8 cellular contexts compared by ENCODE assay signal in the genomic region with DNA sequence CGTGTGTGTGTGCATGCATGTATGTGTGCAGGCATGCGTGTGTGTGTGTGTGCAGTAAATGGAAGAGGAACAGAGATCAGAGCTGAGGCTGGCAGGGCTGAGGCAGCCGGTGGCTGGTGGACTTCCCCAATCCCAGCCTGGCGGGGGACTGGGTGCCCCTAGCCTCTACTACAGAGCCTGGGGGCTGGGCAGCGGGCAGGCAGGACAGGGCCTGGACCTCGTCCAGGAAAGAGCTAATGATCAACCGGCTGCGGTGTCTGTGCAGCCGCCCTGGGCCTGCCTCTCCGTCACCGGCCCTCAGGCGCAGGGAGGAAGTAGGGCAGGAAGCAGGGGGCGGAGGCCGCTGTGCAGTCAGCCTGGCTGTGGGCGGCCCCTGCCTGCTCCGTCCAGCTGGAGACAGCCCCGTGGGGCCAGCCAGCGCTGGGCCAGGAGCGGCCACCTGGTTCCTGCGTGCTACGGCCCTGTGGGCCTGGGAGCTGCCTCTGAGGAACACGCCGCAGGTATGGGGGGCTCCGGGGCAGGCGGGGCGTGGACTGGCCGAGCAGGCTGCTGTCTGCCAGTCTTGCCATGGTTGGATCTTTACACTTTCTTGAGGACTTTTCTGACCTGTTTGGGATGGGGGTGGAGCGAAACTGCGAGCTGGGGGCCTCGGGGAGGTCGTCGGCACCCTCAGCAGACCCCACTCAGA. TPM values are rescaled to one million over a fixed set of nuclear protein-coding genes. Genes with fewer than 3 reads are reported as not detected.
A peak's percentile ranks its signal among the peaks of the same experiment; 100 is the strongest.
DNase-seq lines count a peak whose midpoint lies in the region; ATAC-seq and TF ChIP-seq lines count a peak whose summit lies in the region.

A gene (plus strand): TSS at position 385 of the 688 bp plus-strand sequence. CDS start 5,905 bp downstream, outside the sequence.

- H3K27me3 ChIP-seq in endodermal cell (ENCODE audit: control insufficient read depth, insufficient read depth, low read length, poor library complexity, severe bottlenecking): no peaks in the 10 kb centered on the region
- H3K27me3 ChIP-seq in mononuclear cell (ENCODE audit: insufficient read depth, low read length): no peaks in the 10 kb centered on the region

- H3K4me1 Mint-ChIP-seq in activated CD8-positive, alpha-beta T cell treated with anti-CD3 and anti-CD28 coated beads, Interleukin-2, amount 10 ng/mL, durations not matched to agents 7 days and 5 days (ENCODE audit: low read depth): peaks cover 37% of the 10 kb centered on the region
- peaks cover 1% of the 10 kb centered on the region for H3K4me1 Mint-ChIP-seq in endodermal cell

- H3K27me3 Mint-ChIP-seq in activated CD8-positive, alpha-beta T cell treated with anti-CD3 and anti-CD28 coated beads, Interleukin-2, amount 10 ng/mL, durations not matched to agents 7 days and 5 days (ENCODE audit: low read depth): no peaks in the 10 kb centered on the region
- H3K27me3 Mint-ChIP-seq in endodermal cell (ENCODE audit: insufficient read depth): no peaks in the 10 kb centered on the region

- 81 to 84% methylated on average over 23 to 32 of the region's 32 CpGs for WGBS in endodermal cell (ENCODE audit: insufficient coverage in 1 of 2, insufficient read length in 1 of 2), 2 experiments

- POLR2A ChIA-PET in activated CD8-positive, alpha-beta T cell treated with anti-CD3 and anti-CD28 coated beads, Interleukin-2, amount 10 ng/mL, durations not matched to agents 7 days and 5 days (lab: Charles Lee): interaction anchor here (0.6 to 2.3 kb wide), 8 partner anchors 8 to 1714 kb away, joined by 3 to 12 read pairs (median 3); a partner anchor contains a TSS

- peak within 1 kb of the TSS; percentile 79 for H3K4me3 Mint-ChIP-seq in activated CD8-positive, alpha-beta T cell treated with anti-CD3 and anti-CD28 coated beads, Interleukin-2, amount 10 ng/mL, durations not matched to agents 7 days and 5 days
- H3K4me3 Mint-ChIP-seq in endodermal cell: no peak within 1 kb of the TSS

- no peaks in the 10 kb centered on the region for H3K36me3 ChIP-seq in endodermal cell (ENCODE audit: control insufficient read depth, insufficient read depth, low read length)

- H3K27ac ChIP-seq in endodermal cell (ENCODE audit: low read depth, low read length): no peak within 1 kb of the TSS

- H3K4me1 ChIP-seq in endodermal cell (ENCODE audit: control insufficient read depth, insufficient read depth, low read length): no peaks in the 10 kb centered on the region
- peaks cover 63% of the 10 kb centered on the region for H3K4me1 ChIP-seq in mononuclear cell (ENCODE audit: insufficient read depth, low read length)

- H3K27ac Mint-ChIP-seq in activated CD8-positive, alpha-beta T cell treated with anti-CD3 and anti-CD28 coated beads, Interleukin-2, amount 10 ng/mL, durations not matched to agents 7 days and 5 days: peak within 1 kb of the TSS; percentile 86
- H3K27ac Mint-ChIP-seq in endodermal cell: peak within 1 kb of the TSS; percentile 52

- peak; percentile 77 for ATAC-seq in HG02884 (IDR thresholded peaks at IDR 0.05; ENCODE audit: unreplicated experiment)
- ATAC-seq in activated CD8-positive, alpha-beta T cell treated with anti-CD3 and anti-CD28 coated beads, Interleukin-2, amount 10 ng/mL, durations not matched to agents 7 days and 5 days: peak; percentile 96

- no peaks in the 10 kb centered on the region for H3K36me3 Mint-ChIP-seq in activated CD8-positive, alpha-beta T cell treated with anti-CD3 and anti-CD28 coated beads, Interleukin-2, amount 10 ng/mL, durations not matched to agents 7 days and 5 days (ENCODE audit: low read depth)
- no peaks in the 10 kb centered on the region for H3K36me3 Mint-ChIP-seq in endodermal cell (ENCODE audit: low read depth)

- H3K9me3 ChIP-seq in endodermal cell (ENCODE audit: control insufficient read depth, low read length) (no peaks in the 10 kb centered on the region), mononuclear cell (ENCODE audit: low read depth, low read length) (no peaks in the 10 kb centered on the region)

- H3K4me3 ChIP-seq in endodermal cell (ENCODE audit: low read length) (no peak within 1 kb of the TSS), mononuclear cell (ENCODE audit: low read length) (peak within 1 kb of the TSS; percentile 60)

- no peaks in the 10 kb centered on the region for H3K9me3 Mint-ChIP-seq in activated CD8-positive, alpha-beta T cell treated with anti-CD3 and anti-CD28 coated beads, Interleukin-2, amount 10 ng/mL, durations not matched to agents 7 days and 5 days (ENCODE audit: insufficient read depth)
- H3K9me3 Mint-ChIP-seq in endodermal cell: no peaks in the 10 kb centered on the region

- no peak for TF ChIP-seq CTCF in endodermal cell (conservative IDR thresholded peaks at IDR 0.05)

- H3K9ac ChIP-seq in endodermal cell (ENCODE audit: extremely low read depth, low read length, poor library complexity, severe bottlenecking): no peak within 1 kb of the TSS

- DNase-seq in NCI-H2227 (lab: John Stamatoyannopoulos, UW; ENCODE audit: unreplicated experiment) (peak; percentile 48), NCI-H2227 treated with DMSO at 0.1 percent for 48 hours (lab: John Stamatoyannopoulos, UW) (no peak), NCI-H460 (ENCODE audit: extremely low read depth, low read depth) (peak; percentile 40), endodermal cell (no peak)
- peak; percentile 77 for DNase-seq in activated CD8-positive, alpha-beta T cell treated with anti-CD3 and anti-CD28 coated beads, Interleukin-2, amount 10 ng/mL, durations not matched to agents 7 days and 5 days
- peak; percentile 13 to 18 for DNase-seq in stimulated activated CD8-positive, alpha-beta memory T cell treated with anti-CD3 and anti-CD28 coated beads, Interleukin-7, amount 100 ng/mL, for 1 hour (ENCODE audit: low read depth in 2 of 2)

- CTCF ChIA-PET in activated CD8-positive, alpha-beta T cell treated with anti-CD3 and anti-CD28 coated beads, Interleukin-2, amount 10 ng/mL, durations not matched to agents 7 days and 5 days (lab: Charles Lee): interaction anchor here (1.2 to 2.7 kb wide), 2 partner anchors 22 to 43 kb away, joined by 7 to 8 read pairs; no protein-coding TSS in a partner anchor

RNA-seq across cellular contexts. Expression of the gene that starts here (rescaled TPM):
- total RNA-seq in NCI-H460 (2014; rRNA removed; shearing (Covaris generic)): 2.9 and 8.9 TPM in 2 replicates
- 2.5 and 9.7 TPM in 2 replicates for polyA plus RNA-seq in NCI-H460 (2014; cell fraction: nucleus; rRNA removed)
- 1 to 10 TPM; 6.3 to 7.3 TPM for total RNA-seq in activated CD8-positive, alpha-beta T cell treated with anti-CD3 and anti-CD28 coated beads, Interleukin-2, amount 10 ng/mL, durations not matched to agents 7 days and 5 days
- total RNA-seq in endodermal cell (1 to 10 TPM; 1.9 to 2.6 TPM), mononuclear cell (56.6 TPM)
- polyA plus RNA-seq in endodermal cell (2013, experiment 1 of 2): 0.39 TPM
- polyA plus RNA-seq in endodermal cell (2013, experiment 2 of 2): 0.58 TPM

Comparison
In these comparisons a context has a peak if more than half of its experiments do, and no peak if none do; other contexts are left out.
1. DNase-seq: peak in NCI-H2227 (single experiment), NCI-H460 (single experiment), activated CD8-positive, alpha-beta T cell treated with anti-CD3 and anti-CD28 coated beads, Interleukin-2, amount 10 ng/mL, durations not matched to agents 7 days and 5 days (single experiment) and stimulated activated CD8-positive, alpha-beta memory T cell treated with anti-CD3 and anti-CD28 coated beads, Interleukin-7, amount 100 ng/mL, for 1 hour (2 of 2); none in NCI-H2227 treated with DMSO at 0.1 percent for 48 hours (single experiment) and endodermal cell (single experiment).